1 cellular context compared by ENCODE assay signal in genomic region chr5:148391422-148391821, GRCh38.
TF ChIP-seq lines count a peak whose summit lies in the region.

No MANE protein-coding gene starts in this region.

TF ChIP-seq in SK-N-SH treated with all-trans-retinoic acid at 6 μM for 48 hours, 23 proteins besides CTCF, POLR2A, EP300 and RAD21:
- TF ChIP-seq PATZ1 (CRISPR knock-in tag; IDR thresholded peaks at IDR 0.05; ENCODE audit: borderline replicate concordance) (no peak), ZNF70 (CRISPR knock-in tag; IDR thresholded peaks at IDR 0.05) (no peak), GLIS3 (CRISPR knock-in tag; IDR thresholded peaks at IDR 0.05) (no peak), ARNTL (CRISPR knock-in tag; IDR thresholded peaks at IDR 0.05; ENCODE audit: borderline replicate concordance, low read depth) (no peak), TCF4 (CRISPR knock-in tag; IDR thresholded peaks at IDR 0.05; ENCODE audit: borderline replicate concordance) (peak; percentile 51; the same call in 1 of the 2 replicates)
- TF ChIP-seq, protein P1, sequence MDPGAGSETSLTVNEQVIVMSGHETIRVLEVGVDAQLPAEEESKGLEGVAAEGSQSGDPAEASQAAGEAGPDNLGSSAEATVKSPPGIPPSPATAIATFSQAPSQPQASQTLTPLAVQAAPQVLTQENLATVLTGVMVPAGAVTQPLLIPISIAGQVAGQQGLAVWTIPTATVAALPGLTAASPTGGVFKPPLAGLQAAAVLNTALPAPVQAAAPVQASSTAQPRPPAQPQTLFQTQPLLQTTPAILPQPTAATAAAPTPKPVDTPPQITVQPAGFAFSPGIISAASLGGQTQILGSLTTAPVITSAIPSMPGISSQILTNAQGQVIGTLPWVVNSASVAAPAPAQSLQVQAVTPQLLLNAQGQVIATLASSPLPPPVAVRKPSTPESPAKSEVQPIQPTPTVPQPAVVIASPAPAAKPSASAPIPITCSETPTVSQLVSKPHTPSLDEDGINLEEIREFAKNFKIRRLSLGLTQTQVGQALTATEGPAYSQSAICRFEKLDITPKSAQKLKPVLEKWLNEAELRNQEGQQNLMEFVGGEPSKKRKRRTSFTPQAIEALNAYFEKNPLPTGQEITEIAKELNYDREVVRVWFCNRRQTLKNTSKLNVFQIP (CRISPR knock-in tag; IDR thresholded peaks at IDR 0.05; ENCODE audit: borderline replicate concordance, low read depth), result no peak
